10 cellular contexts compared by ENCODE assay signal in the genomic region with DNA sequence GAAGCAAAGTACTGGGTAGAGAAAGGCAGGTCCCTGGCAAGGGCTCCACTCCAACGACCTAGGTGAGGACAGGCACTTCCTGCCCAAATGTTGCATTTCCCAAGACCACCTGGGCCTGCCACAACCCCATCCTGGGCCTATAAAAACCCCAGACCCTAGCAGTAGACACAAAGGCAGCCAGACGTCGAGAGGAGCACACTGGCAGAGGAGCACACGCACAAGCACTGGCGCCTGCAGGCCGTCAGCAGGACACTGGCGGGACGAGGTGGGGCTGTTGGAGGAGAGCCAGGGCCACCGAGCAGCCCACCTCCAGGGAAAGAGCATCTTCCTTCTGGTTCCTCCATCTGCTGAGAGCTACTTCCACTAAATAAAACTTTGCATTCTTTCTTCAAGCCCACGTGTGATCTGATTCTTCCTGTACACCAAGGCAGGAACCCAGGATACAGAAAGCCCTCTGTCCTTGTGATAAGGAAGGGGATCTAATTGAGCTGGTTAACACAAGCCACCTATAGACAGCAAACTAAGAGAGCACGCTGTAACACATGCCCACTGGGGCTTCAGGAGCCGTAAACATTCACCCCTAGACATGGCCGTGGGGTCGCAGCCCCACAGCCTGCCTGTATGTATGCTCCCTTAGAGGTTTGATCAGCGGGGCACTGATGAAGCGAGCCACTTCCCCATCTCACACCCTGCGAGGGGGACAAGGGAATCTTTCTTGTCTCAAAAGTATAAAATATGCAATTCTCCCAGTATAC.
DNase-seq lines count a peak whose midpoint lies in the region; ATAC-seq and TF ChIP-seq lines count a peak whose summit lies in the region.
"Had no signal": no experiment of that assay in that cellular context is flagged by ENCODE, and none has a peak within 500 bp of the region (broad histone marks: within the 10 kb centered on the region; RNA-seq: fewer than 3 reads in every experiment).

No MANE protein-coding gene starts in this region.

- H3K56ac ChIP-seq in mesendoderm (ENCODE audit: low read length), result peak overlapping the region; percentile 58

- no peaks in the 10 kb centered on the region for H3K27me3 Mint-ChIP-seq in HFFc6 (ENCODE audit: insufficient read depth)
- H3K27me3 Mint-ChIP-seq in activated CD4-positive, alpha-beta memory T cell treated with anti-CD3 and anti-CD28 coated beads, Interleukin-2, amount 10 ng/mL, durations not matched to agents 7 days and 5 days, result no peaks in the 10 kb centered on the region

- H4K5ac ChIP-seq in mesendoderm (ENCODE audit: low read length), result no peak overlapping the region

- H3K27me3 ChIP-seq in BLaER1 (no peaks in the 10 kb centered on the region), mesendoderm (ENCODE audit: insufficient read depth, low read length, poor library complexity) (no peaks in the 10 kb centered on the region), Karpas-422 (ENCODE audit: low read length) (no peaks in the 10 kb centered on the region), right atrium auricular region (no peaks in the 10 kb centered on the region)

- CTCF ChIA-PET in activated CD4-positive, alpha-beta memory T cell treated with anti-CD3 and anti-CD28 coated beads, Interleukin-2, amount 10 ng/mL, durations not matched to agents 7 days and 5 days (lab: Charles Lee), result interaction anchor here (1.0 to 2.7 kb wide), 7 partner anchors 10 to 376 kb away, joined by 3 to 17 read pairs (median 4); a partner anchor contains a TSS

- H4K20me1 ChIP-seq in BLaER1 (no peaks in the 10 kb centered on the region), Karpas-422 (ENCODE audit: insufficient read depth, low read depth, low read length) (no peaks in the 10 kb centered on the region)

- no peaks in the 10 kb centered on the region for H3K36me3 Mint-ChIP-seq in HFFc6 (ENCODE audit: low read depth)
- H3K36me3 Mint-ChIP-seq in activated CD4-positive, alpha-beta memory T cell treated with anti-CD3 and anti-CD28 coated beads, Interleukin-2, amount 10 ng/mL, durations not matched to agents 7 days and 5 days (ENCODE audit: low read depth), result no peaks in the 10 kb centered on the region

- H4K8ac ChIP-seq in mesendoderm (ENCODE audit: low read depth, low read length), result no peak overlapping the region

- no peak overlapping the region for H3K4ac ChIP-seq in mesendoderm (ENCODE audit: low read depth, low read length)

- H2BK15ac ChIP-seq in mesendoderm (replicated peaks; ENCODE audit: low read depth), result no peak overlapping the region

- H2BK120ac ChIP-seq in mesendoderm (ENCODE audit: low read depth, low read length), result no peak overlapping the region

- no peaks in the 10 kb centered on the region for H3K79me1 ChIP-seq in mesendoderm (ENCODE audit: low read length)

- H3K4me1 ChIP-seq in BLaER1 (peaks cover 51% of the 10 kb centered on the region), mesendoderm (ENCODE audit: control insufficient read depth, low read depth, low read length) (peaks cover 13% of the 10 kb centered on the region), Karpas-422 (ENCODE audit: low read length) (peaks cover 14% of the 10 kb centered on the region), right atrium auricular region (no peaks in the 10 kb centered on the region)

- H3K9ac ChIP-seq in BLaER1, result peak overlapping the region; percentile 51; the same call in 1 of the 2 replicates
- H3K9ac ChIP-seq in mesendoderm (ENCODE audit: low read length), result no peak overlapping the region
- no peak overlapping the region for H3K9ac ChIP-seq in Karpas-422 (ENCODE audit: low read length)

- no CpG with 5 or more reads among the region's 17 CpGs for WGBS in mesendoderm (ENCODE audit: extremely low coverage, insufficient coverage, low lambda C conversion rate)

- no peak for TF ChIP-seq CTCF in HFFc6 (IDR thresholded peaks at IDR 0.05)
- TF ChIP-seq CTCF in right atrium auricular region (IDR thresholded peaks at IDR 0.05), result no peak

- POLR2A ChIA-PET in activated CD4-positive, alpha-beta memory T cell treated with anti-CD3 and anti-CD28 coated beads, Interleukin-2, amount 10 ng/mL, durations not matched to agents 7 days and 5 days (lab: Charles Lee), result interaction anchor here (1.2 to 3.2 kb wide), 2 partner anchors 224 to 376 kb away, joined by 4 to 13 read pairs; a partner anchor contains a TSS

- no peak for DNase-seq in HFFc6
- DNase-seq in activated CD4-positive, alpha-beta memory T cell treated with anti-CD3 and anti-CD28 coated beads, Interleukin-2, amount 10 ng/mL, durations not matched to agents 7 days and 5 days, result no peak
- DNase-seq in mesendoderm, result peak; percentile 51
- no peak for DNase-seq in NCI-H510A (lab: John Stamatoyannopoulos, UW)
- no peak for DNase-seq in Karpas-422
- no peak for DNase-seq in right atrium auricular region (ENCODE audit: low spot score)
- DNase-seq: left colon, NCI-H82 had no signal

- H3K27ac ChIP-seq in BLaER1 (peak overlapping the region; percentile 65), mesendoderm (ENCODE audit: low read depth, low read length) (peak overlapping the region; percentile 30), Karpas-422 (ENCODE audit: low read length) (no peak overlapping the region), right atrium auricular region (peak overlapping the region in 1 of 2 donors; percentile 40)

- H2BK5ac ChIP-seq in mesendoderm (ENCODE audit: low read length), result peak overlapping the region; percentile 61

- no peak overlapping the region for H3K4me3 Mint-ChIP-seq in HFFc6
- H3K4me3 Mint-ChIP-seq in activated CD4-positive, alpha-beta memory T cell treated with anti-CD3 and anti-CD28 coated beads, Interleukin-2, amount 10 ng/mL, durations not matched to agents 7 days and 5 days, result no peak overlapping the region

- no peak overlapping the region for H2AFZ ChIP-seq in Karpas-422 (ENCODE audit: low read length)

- no peaks in the 10 kb centered on the region for H3K79me2 ChIP-seq in mesendoderm (ENCODE audit: control insufficient read depth, insufficient read depth, low read length)
- no peaks in the 10 kb centered on the region for H3K79me2 ChIP-seq in Karpas-422 (ENCODE audit: low read length)

- H3K36me3 ChIP-seq in BLaER1 (no peaks in the 10 kb centered on the region), mesendoderm (ENCODE audit: control insufficient read depth, insufficient read depth, low read length) (no peaks in the 10 kb centered on the region), Karpas-422 (ENCODE audit: insufficient read depth, low read length) (no peaks in the 10 kb centered on the region), right atrium auricular region (no peaks in the 10 kb centered on the region)

- H3K4me3 ChIP-seq in BLaER1 (no peak overlapping the region), mesendoderm (ENCODE audit: low read length) (no peak overlapping the region), Karpas-422 (ENCODE audit: low read length) (no peak overlapping the region), right atrium auricular region (no peak overlapping the region)

- H3K23ac ChIP-seq in mesendoderm (ENCODE audit: low read length), result no peak overlapping the region

- ATAC-seq in GM19455 (IDR thresholded peaks at IDR 0.05; ENCODE audit: unreplicated experiment), result no peak
- ATAC-seq: left colon had no signal

- H3K9me3 Mint-ChIP-seq in HFFc6, result no peaks in the 10 kb centered on the region
- no peaks in the 10 kb centered on the region for H3K9me3 Mint-ChIP-seq in activated CD4-positive, alpha-beta memory T cell treated with anti-CD3 and anti-CD28 coated beads, Interleukin-2, amount 10 ng/mL, durations not matched to agents 7 days and 5 days

- H3K4me1 Mint-ChIP-seq in HFFc6 (ENCODE audit: low read depth), result peaks cover 48% of the 10 kb centered on the region
- peaks cover 45% of the 10 kb centered on the region for H3K4me1 Mint-ChIP-seq in activated CD4-positive, alpha-beta memory T cell treated with anti-CD3 and anti-CD28 coated beads, Interleukin-2, amount 10 ng/mL, durations not matched to agents 7 days and 5 days

- H2AK5ac ChIP-seq in mesendoderm (ENCODE audit: low read length), result peak overlapping the region; percentile 14

- H3K4me2 ChIP-seq in BLaER1 (peak overlapping the region; percentile 79), mesendoderm (ENCODE audit: low read length) (no peak overlapping the region), Karpas-422 (ENCODE audit: low read depth, low read length, poor library complexity, severe bottlenecking) (no peak overlapping the region)

- peak overlapping the region; percentile 47 for H3K27ac Mint-ChIP-seq in HFFc6
- peak overlapping the region; percentile 2 for H3K27ac Mint-ChIP-seq in activated CD4-positive, alpha-beta memory T cell treated with anti-CD3 and anti-CD28 coated beads, Interleukin-2, amount 10 ng/mL, durations not matched to agents 7 days and 5 days

- H3K9me2 ChIP-seq in Karpas-422 (replicated peaks; ENCODE audit: insufficient read depth, low read length), result no peaks in the 10 kb centered on the region

- no peak overlapping the region for H3K18ac ChIP-seq in mesendoderm (ENCODE audit: low read length)

- H3K9me3 ChIP-seq in BLaER1 (no peaks in the 10 kb centered on the region), Karpas-422 (ENCODE audit: low read length) (no peaks in the 10 kb centered on the region), right atrium auricular region (no peaks in the 10 kb centered on the region)
